In genomic region chr3:100260081-100260684, GRCh38 we compare ENCODE assay signal across 8 cellular contexts. TPM values are rescaled to one million over a fixed set of nuclear protein-coding genes. Genes with fewer than 3 reads are reported as not detected.
A peak's percentile ranks its signal among the peaks of the same experiment; 100 is the strongest.
DNase-seq lines count a peak whose midpoint lies in the region; TF ChIP-seq lines count a peak whose summit lies in the region.

No MANE protein-coding gene starts in this region.

- peak overlapping the region; percentile 90 for H2AFZ ChIP-seq in SU-DHL-6 (ENCODE audit: low read depth, low read length, severe bottlenecking)

- H3K4me3 ChIP-seq in H7 (ENCODE audit: insufficient read depth, low read depth, low read length): peak overlapping the region; percentile 96
- peak overlapping the region; percentile 51 for H3K4me3 ChIP-seq in SU-DHL-6 (ENCODE audit: insufficient read depth, low read length, poor library complexity, severe bottlenecking)
- peak overlapping the region; percentile 93 for H3K4me3 ChIP-seq in mucosa of stomach (ENCODE audit: low read length)

- TF ChIP-seq CTCF in SU-DHL-6 (IDR thresholded peaks at IDR 0.05; ENCODE audit: insufficient read depth, low read length, poor library complexity, severe bottlenecking): no peak

- no peaks in the 10 kb centered on the region for H3K9me2 ChIP-seq in SU-DHL-6 (replicated peaks; ENCODE audit: insufficient read depth, low read length)

- no peaks in the 10 kb centered on the region for H3K36me3 ChIP-seq in H7 (replicated peaks; ENCODE audit: control insufficient read depth, insufficient read depth, low read length)
- no peaks in the 10 kb centered on the region for H3K36me3 ChIP-seq in SU-DHL-6 (ENCODE audit: low read length)
- no peaks in the 10 kb centered on the region for H3K36me3 ChIP-seq in mucosa of stomach (ENCODE audit: control insufficient read depth, insufficient read depth, low read length)

- H3F3A ChIP-seq in SU-DHL-6 (ENCODE audit: insufficient read depth): no peaks in the 10 kb centered on the region

- peaks cover 14% of the 10 kb centered on the region for H3K4me1 ChIP-seq in mucosa of stomach (ENCODE audit: control insufficient read depth, insufficient read depth, low read length)

- H4K20me1 ChIP-seq in SU-DHL-6 (ENCODE audit: low read depth, low read length): no peaks in the 10 kb centered on the region

- H3K79me2 ChIP-seq in SU-DHL-6 (ENCODE audit: insufficient read depth, low read length): peaks cover 35% of the 10 kb centered on the region

- peak overlapping the region; percentile 76 for H3K4me2 ChIP-seq in SU-DHL-6 (ENCODE audit: low read depth, low read length, poor library complexity, severe bottlenecking)

- H3K9ac ChIP-seq in SU-DHL-6 (ENCODE audit: low read length) (peak overlapping the region; percentile 37), mucosa of stomach (ENCODE audit: low read length) (peak overlapping the region; percentile 49)

- H3K9me3 ChIP-seq in SU-DHL-6 (ENCODE audit: insufficient read depth, low read length): no peaks in the 10 kb centered on the region
- H3K9me3 ChIP-seq in mucosa of stomach (ENCODE audit: control insufficient read depth, low read length): no peaks in the 10 kb centered on the region

- peak; percentile 21 for DNase-seq in Ammon's horn (ENCODE audit: low spot score)
- peak; percentile 41 for DNase-seq in H7
- no peak for DNase-seq in epithelial cell of prostate (ENCODE audit: low read depth, low spot score)
- DNase-seq in LoVo (ENCODE audit: low spot score): no peak
- no peak for DNase-seq in OCI-M2 (lab: John Stamatoyannopoulos, UW; ENCODE audit: unreplicated experiment)
- no peak for DNase-seq in activated CD4-positive, alpha-beta T cell treated with anti-CD3 and anti-CD28 coated beads for 1 hour

- H3K27me3 ChIP-seq in H7 (ENCODE audit: control insufficient read depth, insufficient read depth, low read length) (no peaks in the 10 kb centered on the region), SU-DHL-6 (ENCODE audit: low read length) (no peaks in the 10 kb centered on the region), mucosa of stomach (ENCODE audit: control insufficient read depth, insufficient read depth, low read length) (no peaks in the 10 kb centered on the region)

- no peak overlapping the region for H3K27ac ChIP-seq in SU-DHL-6 (ENCODE audit: low read depth, low read length)
- H3K27ac ChIP-seq in epithelial cell of prostate: peak overlapping the region; percentile 97

RNA-seq across cellular contexts. Expression of gene TBC1D23, which starts 0.6 kb away (rescaled TPM):
- 63.0 and 121 TPM in 2 replicates for total RNA-seq in H7 (2014; rRNA removed; shearing (Covaris generic))

Comparison
In these comparisons a context has a peak if more than half of its experiments do, and no peak if none do; other contexts are left out.
1. DNase-seq: peak in Ammon's horn (single experiment) and H7 (single experiment); none in epithelial cell of prostate (single experiment), LoVo (single experiment), OCI-M2 (single experiment) and activated CD4-positive, alpha-beta T cell treated with anti-CD3 and anti-CD28 coated beads for 1 hour (single experiment).
2. Peak in every context shown above with its lines, with median percentiles within 50 percentile points of each other: H3K4me3 ChIP-seq.